1 cellular context compared by ENCODE assay signal in genomic region chr5:94691947-94692346, GRCh38.
TF ChIP-seq lines count a peak whose summit lies in the region.

No MANE protein-coding gene starts in this region.

TF ChIP-seq in GM12878, 131 proteins besides CTCF, POLR2A, EP300 and RAD21 (continued from another document):
- no peak for TF ChIP-seq RAD51 (IDR thresholded peaks at IDR 0.05)
- TF ChIP-seq POLR2AphosphoS2 (IDR thresholded peaks at IDR 0.05; ENCODE audit: low read depth, low read length) = no peak
- TF ChIP-seq ZNF592 (IDR thresholded peaks at IDR 0.05) = no peak
